24 cellular contexts compared by ENCODE assay signal in the genomic region with DNA sequence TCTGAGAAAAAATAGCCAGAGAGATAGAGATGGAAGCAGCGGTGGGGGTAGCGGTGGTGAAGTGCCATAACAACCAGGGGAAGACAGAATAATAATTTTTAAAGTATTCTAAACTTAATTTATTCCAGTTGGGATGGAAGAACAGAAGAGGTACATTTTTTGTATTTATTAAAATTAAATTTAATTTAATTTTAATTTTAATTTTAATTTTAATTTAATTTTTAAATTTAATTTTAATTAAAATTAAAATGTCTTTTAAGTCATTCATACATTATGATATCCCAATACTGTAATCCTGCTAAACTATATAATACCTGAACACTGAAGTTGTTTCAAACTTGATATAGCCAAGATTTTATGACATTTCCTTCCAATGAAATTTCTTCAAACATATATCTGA.
"Had no signal": no experiment of that assay in that cellular context is flagged by ENCODE, and none has a peak within 500 bp of the region (broad histone marks: within the 10 kb centered on the region; RNA-seq: fewer than 3 reads in every experiment).

No MANE protein-coding gene starts in this region.

- H3K36me3 Mint-ChIP-seq: mesothelial cell of epicardium, natural killer cell had no signal

- H3K4me3 Mint-ChIP-seq: mesothelial cell of epicardium; naive B cell; natural killer cell; nephron progenitor cell; neural progenitor cell; stimulated activated naive B cell treated with anti-CD40 and anti-IgM and Interleukin-4, amounts not matched to agents 10 μg/mL and 1 μg/mL and 100 μg/mL, for 72 hours had no signal

- H3K36me3 ChIP-seq: left ventricle myocardium inferior, neural progenitor cell, neutrophil, right atrium auricular region, right lobe of liver, stomach, thyroid gland, transverse colon, vagina had no signal

- H3K27me3 Mint-ChIP-seq: naive B cell; progenitor cell of endocrine pancreas; stimulated activated naive B cell treated with anti-CD40 and anti-IgM and Interleukin-4, amounts not matched to agents 10 μg/mL and 1 μg/mL and 100 μg/mL, for 72 hours had no signal

- H3K9ac ChIP-seq: neural progenitor cell had no signal

- H3K4me3 ChIP-seq: left ventricle myocardium inferior, lung, neural progenitor cell, right atrium auricular region, right lobe of liver, smooth muscle cell, stomach, testis, thyroid gland, transverse colon, upper lobe of left lung, vagina had no signal

- H3K9me3 Mint-ChIP-seq: mesothelial cell of epicardium; naive B cell; natural killer cell; nephron progenitor cell; neural progenitor cell; stimulated activated naive B cell treated with anti-CD40 and anti-IgM and Interleukin-4, amounts not matched to agents 10 μg/mL and 1 μg/mL and 100 μg/mL, for 72 hours had no signal

- H3K4me1 Mint-ChIP-seq: mesothelial cell of epicardium; naive B cell; natural killer cell; nephron progenitor cell; stimulated activated naive B cell treated with anti-CD40 and anti-IgM and Interleukin-4, amounts not matched to agents 10 μg/mL and 1 μg/mL and 100 μg/mL, for 72 hours had no signal

- H3K27ac ChIP-seq: left ventricle myocardium inferior, neural progenitor cell, neutrophil, right atrium auricular region, right lobe of liver, stomach, testis, thyroid gland, transverse colon, upper lobe of left lung, vagina had no signal

- H3K4me1 ChIP-seq: left ventricle myocardium inferior, neural progenitor cell, right atrium auricular region, right lobe of liver, stomach, testis, thyroid gland, transverse colon, upper lobe of left lung, vagina had no signal

- H3K9me3 ChIP-seq: left ventricle myocardium inferior, neutrophil, right atrium auricular region, right lobe of liver, stomach, testis, thyroid gland, transverse colon, upper lobe of left lung, vagina had no signal

- ATAC-seq: natural killer cell; right lobe of liver; stimulated activated naive B cell treated with anti-CD40 and anti-IgM and Interleukin-4, amounts not matched to agents 10 μg/mL and 1 μg/mL and 100 μg/mL, for 72 hours; stimulated activated naive CD8-positive, alpha-beta T cell treated with anti-CD3 and anti-CD28 coated beads, Interleukin-15, Interleukin-2, amounts not matched to agents 100 U/mL and 50 U/mL, for 24 hours had no signal

- H3K27ac Mint-ChIP-seq: mesothelial cell of epicardium; natural killer cell; nephron progenitor cell; neural progenitor cell; progenitor cell of endocrine pancreas; stimulated activated naive B cell treated with anti-CD40 and anti-IgM and Interleukin-4, amounts not matched to agents 10 μg/mL and 1 μg/mL and 100 μg/mL, for 72 hours had no signal

- DNase-seq: left ventricle myocardium inferior; mesendoderm; naive B cell; natural killer cell; nephron progenitor cell; occipital lobe; right lobe of liver; stimulated activated CD4-positive, alpha-beta T cell treated with anti-CD3 and anti-CD28 coated beads, Interleukin-1b, Interleukin-23, amount 100 ng/mL, for 48 hours; stimulated activated CD4-positive, alpha-beta T cell treated with anti-CD3 and anti-CD28 coated beads, Interleukin-2, amount 100 ng/mL, for 48 hours; stimulated activated naive B cell treated with anti-CD40 and anti-IgM and Interleukin-4, amounts not matched to agents 10 μg/mL and 1 μg/mL and 100 μg/mL, for 72 hours; stimulated activated naive CD8-positive, alpha-beta T cell treated with anti-CD3 and anti-CD28 coated beads, Interleukin-15, Interleukin-2, amounts not matched to agents 100 U/mL and 50 U/mL, for 24 hours; stomach; testis; thyroid gland; transverse colon; upper lobe of left lung had no signal
